8 cellular contexts compared by ENCODE assay signal in the genomic region with DNA sequence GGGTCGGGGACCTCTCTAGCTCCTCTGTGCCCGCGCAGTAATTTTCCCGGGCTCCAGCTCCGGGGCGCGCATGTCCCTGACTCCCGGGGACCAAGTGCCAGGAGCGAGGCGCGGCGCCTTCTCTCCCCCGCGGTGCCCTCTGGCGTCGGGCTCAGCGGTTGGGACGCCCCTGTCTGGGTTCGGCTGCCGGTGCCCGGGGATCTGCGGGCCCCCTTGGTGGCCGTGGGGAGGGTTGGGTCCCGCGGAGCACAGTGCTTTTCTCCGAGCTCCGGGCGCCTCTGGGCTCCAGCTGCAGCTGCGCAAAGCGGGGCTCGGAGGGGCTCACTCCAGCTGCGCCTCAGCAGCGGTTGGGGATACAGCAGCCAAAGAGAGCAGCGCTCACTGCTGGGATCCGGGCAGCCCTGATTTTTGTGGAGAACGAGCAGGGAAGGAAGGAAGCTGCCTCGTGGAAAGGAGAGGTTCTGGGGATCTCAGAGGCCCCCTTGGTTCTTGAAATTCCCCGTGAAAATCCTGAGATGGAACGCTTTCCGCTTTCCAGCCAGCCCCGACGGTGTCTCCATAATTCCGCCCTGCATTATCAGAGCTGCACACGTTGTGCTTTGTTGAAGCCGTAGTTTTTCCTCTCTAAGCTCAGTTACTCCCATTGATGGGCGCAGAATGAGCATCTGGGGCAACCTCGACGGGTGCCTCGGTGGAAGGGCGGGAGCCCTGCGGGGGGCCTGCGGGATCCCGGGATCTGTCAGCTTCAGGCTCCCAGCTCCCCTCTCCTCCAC. TPM values are rescaled to one million over a fixed set of nuclear protein-coding genes. Genes with fewer than 3 reads are reported as not detected.
A peak's percentile ranks its signal among the peaks of the same experiment; 100 is the strongest.
DNase-seq lines count a peak whose midpoint lies in the region; ATAC-seq and TF ChIP-seq lines count a peak whose summit lies in the region.

No MANE protein-coding gene starts in this region.

- H2AK5ac ChIP-seq in trophoblast cell (ENCODE audit: low read length) = no peak overlapping the region

- peaks cover 5% of the 10 kb centered on the region; the same call in 1 of the 2 replicates for H4K20me1 ChIP-seq in DOHH2 (ENCODE audit: control insufficient read depth, insufficient read depth, low read depth, low read length)
- no peaks in the 10 kb centered on the region for H4K20me1 ChIP-seq in OCI-LY7 (ENCODE audit: insufficient read depth, low read length)
- H4K20me1 ChIP-seq in Karpas-422 (ENCODE audit: insufficient read depth, low read depth, low read length) = no peaks in the 10 kb centered on the region

- no peak overlapping the region for H3K23ac ChIP-seq in trophoblast cell (ENCODE audit: low read length)

- H3K9ac ChIP-seq in trophoblast cell (ENCODE audit: low read length) (no peak overlapping the region), Karpas-422 (ENCODE audit: low read length) (no peak overlapping the region)

- H3K27ac ChIP-seq in DOHH2 (ENCODE audit: low read depth, low read length) (no peak overlapping the region), OCI-LY7 (ENCODE audit: low read depth, low read length, poor library complexity, severe bottlenecking) (no peak overlapping the region), foreskin keratinocyte (peak overlapping the region; percentile 83), trophoblast cell (ENCODE audit: low read depth, low read length) (no peak overlapping the region), Karpas-422 (ENCODE audit: low read length) (no peak overlapping the region)

- no peak overlapping the region for H4K8ac ChIP-seq in trophoblast cell (ENCODE audit: low read depth, low read length)

- H3K4me1 ChIP-seq in DOHH2 (ENCODE audit: control insufficient read depth, low read length) = peaks cover 47% of the 10 kb centered on the region
- peaks cover 13% of the 10 kb centered on the region for H3K4me1 ChIP-seq in OCI-LY7 (ENCODE audit: insufficient read depth, low read length, poor library complexity, severe bottlenecking)
- H3K4me1 ChIP-seq in foreskin keratinocyte = peaks cover 43% of the 10 kb centered on the region
- peaks cover 5 to 8% of the 10 kb centered on the region in 2 experiments for H3K4me1 ChIP-seq in trophoblast cell (ENCODE audit: control insufficient read depth in 1 of 2, insufficient read depth in 2 of 2, low read length in 2 of 2)
- peaks cover 15% of the 10 kb centered on the region for H3K4me1 ChIP-seq in Karpas-422 (ENCODE audit: low read length)

- TF ChIP-seq CTCF in DOHH2 (IDR thresholded peaks at IDR 0.05; ENCODE audit: low read depth, low read length, poor library complexity, severe bottlenecking) (no peak), OCI-LY7 (conservative IDR thresholded peaks at IDR 0.05; ENCODE audit: low read length) (no peak), foreskin keratinocyte (conservative IDR thresholded peaks at IDR 0.05) (peak; percentile 21)

- no peak overlapping the region for H2BK120ac ChIP-seq in trophoblast cell (ENCODE audit: insufficient read depth, low read length, poor library complexity)

- POLR2A ChIA-PET in OCI-LY7 (lab: Charles Lee) = interaction anchor here (0.9 kb wide), 1 partner anchor 37 kb away, joined by 3 read pairs; no protein-coding TSS in a partner anchor

- H4K91ac ChIP-seq in trophoblast cell (ENCODE audit: low read depth, low read length) = no peak overlapping the region

- peaks cover 6% of the 10 kb centered on the region; the same call in 1 of the 2 replicates for H3F3A ChIP-seq in DOHH2 (ENCODE audit: control insufficient read depth, insufficient read depth)

- H3K18ac ChIP-seq in trophoblast cell (ENCODE audit: low read length) = no peak overlapping the region

- no TSS peak for BruUV-seq in OCI-LY7 (replicated peaks; lab: Mats Ljungman, UMichigan)

- no peak overlapping the region for H2AFZ ChIP-seq in OCI-LY7 (ENCODE audit: low read length)
- H2AFZ ChIP-seq in trophoblast cell (ENCODE audit: insufficient read depth, low read length, poor library complexity) = no peak overlapping the region
- no peak overlapping the region for H2AFZ ChIP-seq in Karpas-422 (ENCODE audit: low read length)

- no CpG with 5 or more reads among the region's 53 CpGs for WGBS in trophoblast cell (ENCODE audit: extremely low coverage, insufficient coverage, insufficient read length)

- CTCF ChIA-PET in OCI-LY7 (lab: Charles Lee; ENCODE audit: unreplicated experiment) = no interaction called here

- H3K36me3 ChIP-seq in DOHH2 (ENCODE audit: control insufficient read depth, low read length) = no peaks in the 10 kb centered on the region
- H3K36me3 ChIP-seq in OCI-LY7 (ENCODE audit: insufficient read depth, low read length) = no peaks in the 10 kb centered on the region
- H3K36me3 ChIP-seq in trophoblast cell (ENCODE audit: control insufficient read depth in 1 of 2, insufficient read depth in 2 of 2, low read length in 2 of 2) = no peaks in the 10 kb centered on the region
- no peaks in the 10 kb centered on the region for H3K36me3 ChIP-seq in Karpas-422 (ENCODE audit: insufficient read depth, low read length)

- H3K9me2 ChIP-seq in DOHH2 (replicated peaks; ENCODE audit: control insufficient read depth, low read length) (no peaks in the 10 kb centered on the region), OCI-LY7 (ENCODE audit: insufficient read depth, low read length) (no peaks in the 10 kb centered on the region), Karpas-422 (replicated peaks; ENCODE audit: insufficient read depth, low read length) (no peaks in the 10 kb centered on the region)

- H3K14ac ChIP-seq in trophoblast cell (ENCODE audit: low read length) = no peak overlapping the region

- no peak overlapping the region for H3K4ac ChIP-seq in trophoblast cell (ENCODE audit: low read depth, low read length)

- no peak overlapping the region for H2BK12ac ChIP-seq in trophoblast cell (ENCODE audit: low read length)

- no peak overlapping the region for H4K12ac ChIP-seq in trophoblast cell (ENCODE audit: low read depth, low read length)

- no peak for DNase-seq in OCI-LY7 (ENCODE audit: low spot score)
- DNase-seq in foreskin keratinocyte = peak in 1 of 2 donors; percentile 43
- no peak for DNase-seq in trophoblast cell
- no peak for DNase-seq in Karpas-422
- DNase-seq in activated CD8-positive, alpha-beta memory T cell treated with anti-CD3 and anti-CD28 coated beads, Interleukin-2, amount 50 U/mL, for 4 hours = no peak
- no peak for DNase-seq in activated gamma-delta T cell (lab: John Stamatoyannopoulos, UW)

- intact Hi-C loops in OCI-LY7 (cut with micrococcal nuclease; ENCODE audit: unreplicated experiment) = loop anchor here (5.0 kb wide), 1 partner anchor 44 kb away; no protein-coding TSS in a partner anchor

- H3K4me3 ChIP-seq in DOHH2 (ENCODE audit: low read length) (peak overlapping the region; percentile 68), OCI-LY7 (ENCODE audit: low read depth, low read length, poor library complexity, severe bottlenecking) (peak overlapping the region; percentile 40), trophoblast cell (ENCODE audit: low read depth, low read length) (peak overlapping the region; percentile 47), Karpas-422 (ENCODE audit: low read length) (no peak overlapping the region)

- H3K4me2 ChIP-seq in DOHH2 (ENCODE audit: low read length) = peak overlapping the region; percentile 75
- H3K4me2 ChIP-seq in OCI-LY7 (ENCODE audit: low read length) = peak overlapping the region; percentile 55
- H3K4me2 ChIP-seq in trophoblast cell (ENCODE audit: low read length) = peak overlapping the region; percentile 59
- H3K4me2 ChIP-seq in Karpas-422 (ENCODE audit: low read depth, low read length, poor library complexity, severe bottlenecking) = no peak overlapping the region

- H3K9me3 ChIP-seq in DOHH2 (ENCODE audit: control insufficient read depth, insufficient read depth, low read length) = no peaks in the 10 kb centered on the region
- no peaks in the 10 kb centered on the region for H3K9me3 ChIP-seq in OCI-LY7 (ENCODE audit: low read length)
- peaks cover 6% of the 10 kb centered on the region for H3K9me3 ChIP-seq in trophoblast cell (ENCODE audit: insufficient read depth, low read depth, low read length)
- no peaks in the 10 kb centered on the region for H3K9me3 ChIP-seq in Karpas-422 (ENCODE audit: low read length)

- ATAC-seq in foreskin keratinocyte = peak; percentile 7
- no peak for ATAC-seq in HG03159 (IDR thresholded peaks at IDR 0.05; ENCODE audit: unreplicated experiment)

- no peak overlapping the region for H2BK5ac ChIP-seq in trophoblast cell (ENCODE audit: low read depth, low read length, poor library complexity)

- no peaks in the 10 kb centered on the region for H3K79me1 ChIP-seq in trophoblast cell (ENCODE audit: low read length)

- H3K79me2 ChIP-seq in DOHH2 (ENCODE audit: control insufficient read depth, low read length) (no peaks in the 10 kb centered on the region), OCI-LY7 (ENCODE audit: insufficient read depth, low read depth, low read length) (no peaks in the 10 kb centered on the region), trophoblast cell (ENCODE audit: control insufficient read depth, insufficient read depth, low read length, poor library complexity) (no peaks in the 10 kb centered on the region), Karpas-422 (ENCODE audit: low read length) (no peaks in the 10 kb centered on the region)

- H3K27me3 ChIP-seq in DOHH2 (ENCODE audit: control insufficient read depth, low read length) (peaks cover 42% of the 10 kb centered on the region), foreskin keratinocyte (no peaks in the 10 kb centered on the region), trophoblast cell (ENCODE audit: insufficient read depth, low read length) (peaks cover 42% of the 10 kb centered on the region), Karpas-422 (ENCODE audit: low read length) (no peaks in the 10 kb centered on the region)

RNA-seq across cellular contexts. Expression of a gene that starts 0.9 kb away (rescaled TPM):
- not detected in 2 replicates for total RNA-seq in OCI-LY7 (2014; rRNA removed; shearing (Covaris generic))
- 1.3 and 1.8 TPM in 2 replicates for total RNA-seq in OCI-LY7 (2022)
- 32.5 and 36.4 TPM in 2 replicates for total RNA-seq in foreskin keratinocyte
- 31.2 and 32.9 TPM in 2 replicates for polyA plus RNA-seq in foreskin keratinocyte
- polyA plus RNA-seq in trophoblast cell (2013) = 0.42 and 0.46 TPM in 2 replicates
- 0.32 TPM in 1 of 2 replicates, not detected in the other for total RNA-seq in Karpas-422 (2014; rRNA removed; shearing (Covaris generic); ENCODE audit: low replicate concordance)

Comparison
In these comparisons a context has a peak if more than half of its experiments do, and no peak if none do; other contexts are left out.
1. RNA of a gene that starts 0.9 kb away (total RNA-seq): 32.5 to 36.4 TPM in foreskin keratinocyte; 1.3 to 1.8 TPM in OCI-LY7 and 0.32 TPM in Karpas-422; every median in the first group is over 10 times any median in the second.